Comparison of ENCODE assay signal across 8 cellular contexts in the genomic region with DNA sequence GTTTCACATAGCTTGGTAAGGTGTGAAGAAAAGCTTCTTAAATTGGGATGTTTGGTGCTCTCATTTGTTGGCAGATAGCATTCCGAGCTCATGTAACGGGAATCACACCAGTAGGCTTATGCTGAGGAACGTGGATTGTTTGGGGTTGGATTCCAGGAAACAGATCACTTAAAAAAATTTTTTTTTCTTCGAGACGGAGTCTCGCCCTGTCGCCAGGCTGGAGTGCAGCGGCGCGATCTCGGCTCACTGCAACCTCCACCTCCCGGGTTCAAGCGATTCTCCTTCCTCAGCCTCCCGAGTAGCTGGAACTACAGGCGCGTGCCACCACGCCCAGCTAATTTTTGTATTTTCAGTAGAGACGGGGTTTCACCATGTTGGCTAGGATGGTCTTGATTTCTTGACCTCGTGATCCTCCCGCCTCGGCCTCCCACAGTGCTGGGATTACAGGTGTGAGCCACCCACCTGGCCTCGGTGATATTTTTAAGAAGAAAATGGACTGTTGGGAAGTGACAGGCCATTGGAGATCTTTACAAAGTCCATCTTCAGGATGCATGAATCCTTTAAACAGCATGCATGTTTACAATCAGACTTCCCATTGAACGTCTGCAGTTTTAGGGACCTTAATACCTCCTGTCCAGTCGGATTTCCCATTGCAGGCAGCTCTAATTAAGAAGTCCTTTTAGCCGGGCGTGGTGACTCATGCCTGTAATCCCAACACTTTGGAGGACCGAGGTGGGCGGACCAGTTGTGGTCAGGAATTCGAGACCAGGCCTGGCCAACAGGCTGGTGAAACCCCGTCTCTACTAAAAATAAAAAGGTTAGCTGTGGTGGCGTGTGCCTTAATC. TPM values are rescaled to one million over a fixed set of nuclear protein-coding genes. Genes with fewer than 3 reads are reported as not detected.
DNase-seq lines count a peak whose midpoint lies in the region; FAIRE-seq and TF ChIP-seq lines count a peak whose summit lies in the region.
"Not testable (repeated sequence)": the region's sequence is repeated elsewhere in the genome, so short reads cannot be mapped to it uniquely, and the experiment has no call there.

No MANE protein-coding gene starts in this region.

- not testable (repeated sequence) for TF ChIP-seq POLR2A in endothelial cell of umbilical vein (IDR thresholded peaks at IDR 0.05; ENCODE audit: low read depth, low read length); suprapubic skin (IDR thresholded peaks at IDR 0.05)

- not testable (repeated sequence) for H3K9me3 ChIP-seq in Caco-2; HUES48 (ENCODE audit: control insufficient read depth, insufficient read depth, low read length); SK-N-SH; endothelial cell of umbilical vein (replicated peaks; ENCODE audit: control insufficient read depth, insufficient read depth, low read length); iPS-18c (ENCODE audit: control insufficient read depth, insufficient read depth, low read length); neural cell (ENCODE audit: low read length); suprapubic skin

- peak overlapping the region; percentile 78 for H3K4me3 Mint-ChIP-seq in Caco-2 (ENCODE audit: unreplicated experiment)
- H3K4me3 Mint-ChIP-seq in activated naive CD8-positive, alpha-beta T cell: peak overlapping the region; percentile 73

- not testable (repeated sequence) for H3K9me2 ChIP-seq in SK-N-SH; neural cell (ENCODE audit: insufficient read depth, low read length)

- not testable (repeated sequence) for H3K27ac ChIP-seq in HUES48 (ENCODE audit: low read depth, low read length); endothelial cell of umbilical vein (ENCODE audit: insufficient read depth, low read depth, low read length); neural cell (ENCODE audit: low read length); suprapubic skin
- peak overlapping the region in 1 of 2 experiments; percentile 18; a peak in 1 of 4 replicates for H3K27ac ChIP-seq in SK-N-SH (ENCODE audit: low read depth in 2 of 2, low read length in 1 of 2)

- not testable (repeated sequence) for H3K4me1 Mint-ChIP-seq in Caco-2 (ENCODE audit: low read depth, unreplicated experiment); activated naive CD8-positive, alpha-beta T cell (ENCODE audit: low read depth)

- dilution Hi-C loops in endothelial cell of umbilical vein (cut with MboI; ENCODE audit: extremely low pct_ligation_motif_present, low sequenced_read_pairs): not testable (repeated sequence)

- not testable (repeated sequence) for TF ChIP-seq RAD21 in SK-N-SH (IDR thresholded peaks at IDR 0.05; ENCODE audit: low read length); neural cell (conservative IDR thresholded peaks at IDR 0.05)

- 10% methylated on average over 25 of the region's 31 CpGs for WGBS in SK-N-SH (ENCODE audit: low lambda C conversion rate)
- WGBS in suprapubic skin: 47% methylated on average over 19 of the region's 31 CpGs

- intact Hi-C loops in Caco-2 (cut with micrococcal nuclease; ENCODE audit: unreplicated experiment); endothelial cell of umbilical vein (cut with micrococcal nuclease): not testable (repeated sequence)

- H3F3A ChIP-seq in SK-N-SH (replicated peaks; ENCODE audit: insufficient read depth); neural cell (ENCODE audit: insufficient read depth, low read length, poor library complexity, severe bottlenecking): not testable (repeated sequence)

- FAIRE-seq in endothelial cell of umbilical vein (lab: Jason Lieb, UNC): not testable (repeated sequence)

- H2AFZ ChIP-seq in SK-N-SH (ENCODE audit: low read depth); endothelial cell of umbilical vein (ENCODE audit: low read depth, low read length); neural cell (ENCODE audit: low read depth, low read length): not testable (repeated sequence)

- H4K20me1 ChIP-seq in SK-N-SH (ENCODE audit: insufficient read depth); endothelial cell of umbilical vein (replicated peaks; ENCODE audit: control insufficient read depth, extremely low read depth, insufficient read depth, low read length); neural cell (ENCODE audit: insufficient read depth): not testable (repeated sequence)

- H3K27me3 Mint-ChIP-seq in Caco-2 (ENCODE audit: insufficient read depth, unreplicated experiment); activated naive CD8-positive, alpha-beta T cell: not testable (repeated sequence)

- not testable (repeated sequence) for TF ChIP-seq EP300 in SK-N-SH (IDR thresholded peaks at IDR 0.05; ENCODE audit: borderline replicate concordance in 1 of 2, low read depth in 1 of 2, low read length in 1 of 2); neural cell (conservative IDR thresholded peaks at IDR 0.05; ENCODE audit: poor library complexity, severe bottlenecking); suprapubic skin (IDR thresholded peaks at IDR 0.05)

- H3K4me3 ChIP-seq in Caco-2 (ENCODE audit: low read depth, low read length) (peak overlapping the region; percentile 35), HUES48 (ENCODE audit: low read depth, low read length) (peak overlapping the region; percentile 52), SK-N-SH (ENCODE audit: low read depth in 2 of 2, low read length in 1 of 2) (peak overlapping the region; percentile 39 to 54), endothelial cell of umbilical vein (replicated peaks in 1 of 3; ENCODE audit: insufficient read depth in 1 of 3, low read depth in 1 of 3, low read length in 3 of 3) (peak overlapping the region in 2 of 3 experiments; percentile 22 to 63), iPS-18c (ENCODE audit: insufficient read depth, low read depth, low read length) (peak overlapping the region; percentile 41), neural cell (ENCODE audit: low read length) (peak overlapping the region; percentile 53), suprapubic skin (peak overlapping the region; percentile 45)

- H3K9ac ChIP-seq in HUES48 (ENCODE audit: low read depth, low read length); endothelial cell of umbilical vein (replicated peaks; ENCODE audit: extremely low read depth, insufficient read depth, low read length); neural cell (ENCODE audit: low read length): not testable (repeated sequence)
- peak overlapping the region; percentile 46; the same call in 1 of the 2 replicates for H3K9ac ChIP-seq in SK-N-SH

- DNase-seq in Caco-2; SK-N-SH; endothelial cell of umbilical vein (ENCODE audit: low read depth, low spot score); suprapubic skin (ENCODE audit: low spot score in 2 of 2): not testable (repeated sequence)

- TF ChIP-seq CTCF in Caco-2 (IDR thresholded peaks at IDR 0.05; ENCODE audit: insufficient read depth in 1 of 2, low read depth in 1 of 2, low read length in 1 of 2, severe bottlenecking in 1 of 2, unreplicated experiment in 1 of 2); SK-N-SH (IDR thresholded peaks at IDR 0.05); endothelial cell of umbilical vein (IDR thresholded peaks at IDR 0.05; ENCODE audit: extremely low read depth in 1 of 2, insufficient read depth in 1 of 2, low read depth in 1 of 2, low read length in 2 of 2); neural cell (IDR thresholded peaks at IDR 0.05; ENCODE audit: poor library complexity, severe bottlenecking); suprapubic skin (IDR thresholded peaks at IDR 0.05): not testable (repeated sequence)

- peak overlapping the region; percentile 84 for H3K27ac Mint-ChIP-seq in Caco-2 (ENCODE audit: unreplicated experiment)
- not testable (repeated sequence) for H3K27ac Mint-ChIP-seq in activated naive CD8-positive, alpha-beta T cell

- POLR2A ChIA-PET in Caco-2 (lab: Charles Lee); SK-N-SH (lab: Yijun Ruan, JAX); endothelial cell of umbilical vein (lab: Charles Lee): not testable (repeated sequence)

- H3K9me3 Mint-ChIP-seq in Caco-2 (ENCODE audit: unreplicated experiment); activated naive CD8-positive, alpha-beta T cell (ENCODE audit: low read depth): not testable (repeated sequence)

- H3K36me3 ChIP-seq in Caco-2 (ENCODE audit: control insufficient read depth, insufficient read depth, low read length); HUES48 (ENCODE audit: control insufficient read depth, insufficient read depth, low read length); SK-N-SH (replicated peaks in 1 of 2; ENCODE audit: control insufficient read depth in 1 of 2, insufficient read depth in 2 of 2, low read length in 1 of 2); endothelial cell of umbilical vein (ENCODE audit: control insufficient read depth in 2 of 2, extremely low read depth in 1 of 2, insufficient read depth in 2 of 2, low read length in 2 of 2); neural cell (ENCODE audit: insufficient read depth, low read length); suprapubic skin: not testable (repeated sequence)

- not testable (repeated sequence) for H3K36me3 Mint-ChIP-seq in Caco-2 (ENCODE audit: insufficient read depth, unreplicated experiment); activated naive CD8-positive, alpha-beta T cell

- H3K4me1 ChIP-seq in Caco-2; HUES48 (ENCODE audit: control insufficient read depth, insufficient read depth, low read length); SK-N-SH (ENCODE audit: control insufficient read depth in 1 of 2, insufficient read depth in 2 of 2, low read depth in 1 of 2, low read length in 1 of 2); endothelial cell of umbilical vein (ENCODE audit: control insufficient read depth, extremely low read depth, insufficient read depth, low read length); suprapubic skin: not testable (repeated sequence)

- BruUV-seq in Caco-2 (replicated peaks; lab: Mats Ljungman, UMichigan); endothelial cell of umbilical vein (replicated peaks; lab: Mats Ljungman, UMichigan): not testable (repeated sequence)

- CTCF ChIA-PET in Caco-2 (lab: Charles Lee); SK-N-SH (lab: Yijun Ruan, JAX); endothelial cell of umbilical vein (lab: Charles Lee): not testable (repeated sequence)

- H3K4me2 ChIP-seq in SK-N-SH (peak overlapping the region; percentile 59), endothelial cell of umbilical vein (ENCODE audit: insufficient read depth, low read length) (peak overlapping the region; percentile 36)
- H3K4me2 ChIP-seq in neural cell (ENCODE audit: low read length): not testable (repeated sequence)

- not testable (repeated sequence) for H3K9me1 ChIP-seq in endothelial cell of umbilical vein (replicated peaks; ENCODE audit: control insufficient read depth, extremely low read depth, insufficient read depth, low read length)

- H3K27me3 ChIP-seq in Caco-2 (replicated peaks; ENCODE audit: control insufficient read depth, insufficient read depth, low read length); HUES48 (ENCODE audit: control insufficient read depth, insufficient read depth, low read length); SK-N-SH (ENCODE audit: insufficient read depth); endothelial cell of umbilical vein (ENCODE audit: control insufficient read depth in 2 of 2, insufficient read depth in 2 of 2, low read length in 2 of 2); neural cell (ENCODE audit: insufficient read depth, low read depth, low read length); suprapubic skin: not testable (repeated sequence)

- not testable (repeated sequence) for H3K79me2 ChIP-seq in SK-N-SH (ENCODE audit: insufficient read depth); endothelial cell of umbilical vein (ENCODE audit: control insufficient read depth, insufficient read depth, low read length); neural cell (replicated peaks; ENCODE audit: insufficient read depth, low read length)

RNA-seq across cellular contexts. Expression of a gene that starts 0.8 kb away (rescaled TPM):
- total RNA-seq in Caco-2 (2022): 44.8 and 52.9 TPM in 2 replicates
- 23.4 and 24.9 TPM in 2 replicates for polyA plus RNA-seq in SK-N-SH (2012; rRNA removed)
- 29.0 and 36.2 TPM in 2 replicates for polyA plus RNA-seq in SK-N-SH (2012; cell fraction: cytosol; rRNA removed)
- 15.4 and 28.5 TPM in 2 replicates for polyA plus RNA-seq in SK-N-SH (2012; cell fraction: nucleus; rRNA removed)
- total RNA-seq in endothelial cell of umbilical vein: 28.9 and 46.1 TPM in 2 replicates
- polyA plus RNA-seq in endothelial cell of umbilical vein: 9.9 and 10.2 TPM in 2 replicates
- 17.1 and 17.2 TPM in 2 replicates for polyA plus RNA-seq in endothelial cell of umbilical vein (2011; cell fraction: cytosol; rRNA removed)
- polyA plus RNA-seq in endothelial cell of umbilical vein (2011; cell fraction: nucleus; rRNA removed): 24.1 and 29.7 TPM in 2 replicates
- polyA plus RNA-seq in endothelial cell of umbilical vein (2012): 13.5 and 22.2 TPM in 2 replicates
- polyA minus RNA-seq in endothelial cell of umbilical vein: 24.7 and 26.8 TPM in 2 replicates
- polyA minus RNA-seq in endothelial cell of umbilical vein (2011; cell fraction: cytosol; rRNA and poly(A)+ RNA removed): 9.5 TPM
- polyA minus RNA-seq in endothelial cell of umbilical vein (2011; cell fraction: nucleus; rRNA and poly(A)+ RNA removed): 18.6 and 26.9 TPM in 2 replicates
- 20.5 and 22.7 TPM in 2 replicates for polyA plus RNA-seq in neural cell
- polyA minus RNA-seq in neural cell: 61.8 and 70.4 TPM in 2 replicates
- total RNA-seq in suprapubic skin: 10 to 100 TPM; 12.0 to 18.5 (median 16.9) TPM
